In genomic region chrX:65595460-65595876, GRCh38 we compare ENCODE assay signal across 8 cellular contexts.
DNase-seq lines count a peak whose midpoint lies in the region; ATAC-seq and TF ChIP-seq lines count a peak whose summit lies in the region.

No MANE protein-coding gene starts in this region.

- H3K27ac ChIP-seq in transverse colon, result peak overlapping the region; percentile 75 to 81 (median 77)

- DNase-seq in GM04503 (ENCODE audit: low read depth), result peak; percentile 62
- peak; percentile 77 for DNase-seq in HFF-Myc (ENCODE audit: extremely low read depth, low read depth)
- peak; percentile 95 for DNase-seq in NB4 (ENCODE audit: low read depth)
- peak; percentile 72 for DNase-seq in SKM-1 treated with dmso at 0.1 percent for 144 hours (lab: John Stamatoyannopoulos, UW; ENCODE audit: unreplicated experiment)
- peak; percentile 83 for DNase-seq in activated naive CD8-positive, alpha-beta T cell treated with anti-CD3 and anti-CD28 coated beads, Interleukin-2, amount 10 ng/mL, durations not matched to agents 7 days and 5 days
- DNase-seq in Right ventricle myocardium inferior (ENCODE audit: missing footprints), result peak; percentile 93
- DNase-seq in posterior cingulate gyrus, result peak in 9 of 10 donors; percentile 45 to 95 (median 82)
- DNase-seq in transverse colon, result peak; percentile 98

- TF ChIP-seq EP300 in transverse colon (IDR thresholded peaks at IDR 0.05; ENCODE audit: low read depth), result no peak

- H3K27me3 ChIP-seq in transverse colon, result no peaks in the 10 kb centered on the region

- TF ChIP-seq POLR2A in NB4 (IDR thresholded peaks at IDR 0.05; ENCODE audit: extremely low read depth, insufficient read length) (no peak), transverse colon (IDR thresholded peaks at IDR 0.05) (no peak)

- in situ Hi-C loops in transverse colon (cut with MboI; ENCODE audit: low pct_ligation_motif_present in 1 of 4, low pct_unique_long_range_greater_than_20kb in 1 of 4, low sequenced_read_pairs in 3 of 4), result loop anchor here in 3 of 4 donors (25.0 kb wide), 4 partner anchors 117 to 1142 kb away; no protein-coding TSS in a partner anchor

- peaks cover 0 to 11% (median 7%) of the 10 kb centered on the region in 4 donors for H3K4me1 ChIP-seq in transverse colon

- H3K27me3 Mint-ChIP-seq in activated naive CD8-positive, alpha-beta T cell treated with anti-CD3 and anti-CD28 coated beads, Interleukin-2, amount 10 ng/mL, durations not matched to agents 7 days and 5 days, result no peaks in the 10 kb centered on the region

- H3K4me1 Mint-ChIP-seq in activated naive CD8-positive, alpha-beta T cell treated with anti-CD3 and anti-CD28 coated beads, Interleukin-2, amount 10 ng/mL, durations not matched to agents 7 days and 5 days, result peaks cover 44% of the 10 kb centered on the region

- 0% methylated on average over 3 of the region's 3 CpGs; no CpG with 5 or more reads in 1 of the 2 donors for WGBS in transverse colon (ENCODE audit: low coverage in 1 of 2), 2 donors

- peak; percentile 73 for ATAC-seq in activated naive CD8-positive, alpha-beta T cell treated with anti-CD3 and anti-CD28 coated beads, Interleukin-2, amount 10 ng/mL, durations not matched to agents 7 days and 5 days (ENCODE audit: low read depth)
- ATAC-seq in Right ventricle myocardium inferior, result peak; percentile 94

- H3K9me3 ChIP-seq in transverse colon, result no peaks in the 10 kb centered on the region

- H3K9me3 Mint-ChIP-seq in activated naive CD8-positive, alpha-beta T cell treated with anti-CD3 and anti-CD28 coated beads, Interleukin-2, amount 10 ng/mL, durations not matched to agents 7 days and 5 days, result no peaks in the 10 kb centered on the region

- intact Hi-C loops in Right ventricle myocardium inferior (cut with DNase I), result loop anchor here (5.0 kb wide), 3 partner anchors 72 to 392 kb away; partner anchors contain the start of gene MSN
- intact Hi-C loops in posterior cingulate gyrus (cut with DNase I), result loop anchor here (1.0 kb wide), 1 partner anchor 391 kb away; no protein-coding TSS in a partner anchor
- intact Hi-C loops in transverse colon (cut with DNase I; ENCODE audit: low total_unique reads), result loop anchor here (10.0 kb wide), 1 partner anchor 109 kb away; no protein-coding TSS in a partner anchor

- H3K4me3 ChIP-seq in HFF-Myc (replicated peaks; ENCODE audit: low read depth, low read length) (no peak overlapping the region), NB4 (ENCODE audit: low read depth, low read length) (peak overlapping the region; percentile 44), transverse colon (no peak overlapping the region)

- H3K4me3 Mint-ChIP-seq in activated naive CD8-positive, alpha-beta T cell treated with anti-CD3 and anti-CD28 coated beads, Interleukin-2, amount 10 ng/mL, durations not matched to agents 7 days and 5 days, result peak overlapping the region; percentile 73

- TF ChIP-seq CTCF in HFF-Myc (IDR thresholded peaks at IDR 0.05; ENCODE audit: low read depth, low read length, missing control alignments), result peak; percentile 98
- TF ChIP-seq CTCF in NB4 (IDR thresholded peaks at IDR 0.05; ENCODE audit: low read depth, low read length), result peak; percentile 98
- TF ChIP-seq CTCF in transverse colon (IDR thresholded peaks at IDR 0.05), result peak; percentile 89 to 99 (median 95)

- POLR2A ChIA-PET in activated naive CD8-positive, alpha-beta T cell treated with anti-CD3 and anti-CD28 coated beads, Interleukin-2, amount 10 ng/mL, durations not matched to agents 7 days and 5 days (lab: Charles Lee), result interaction anchor here (1.3 to 2.5 kb wide), 4 partner anchors 72 to 105 kb away, joined by 3 to 28 read pairs (median 5); partner anchors contain the start of gene MSN

- H3K27ac Mint-ChIP-seq in activated naive CD8-positive, alpha-beta T cell treated with anti-CD3 and anti-CD28 coated beads, Interleukin-2, amount 10 ng/mL, durations not matched to agents 7 days and 5 days, result peak overlapping the region; percentile 93

- H3K36me3 ChIP-seq in transverse colon, result no peaks in the 10 kb centered on the region

- H3K36me3 Mint-ChIP-seq in activated naive CD8-positive, alpha-beta T cell treated with anti-CD3 and anti-CD28 coated beads, Interleukin-2, amount 10 ng/mL, durations not matched to agents 7 days and 5 days, result no peaks in the 10 kb centered on the region
